ENCODE assay signal across 9 cellular contexts in genomic region chr9:77751341-77752091, GRCh38.
DNase-seq lines count a peak whose midpoint lies in the region; ATAC-seq and TF ChIP-seq lines count a peak whose summit lies in the region.
"Had no signal": no experiment of that assay in that cellular context is flagged by ENCODE, and none has a peak within 500 bp of the region (broad histone marks: within the 10 kb centered on the region; RNA-seq: fewer than 3 reads in every experiment).

No MANE protein-coding gene starts in this region.

- no peaks in the 10 kb centered on the region for H3K79me2 ChIP-seq in mesendoderm (ENCODE audit: control insufficient read depth, insufficient read depth, low read length)

- no peak overlapping the region for H3K4ac ChIP-seq in mesendoderm (ENCODE audit: low read depth, low read length)

- H4K5ac ChIP-seq in mesendoderm (ENCODE audit: low read length), result no peak overlapping the region

- H2AK5ac ChIP-seq in mesendoderm (ENCODE audit: low read length), result no peak overlapping the region

- no peak overlapping the region for H3K9ac ChIP-seq in mesendoderm (ENCODE audit: low read length)

- H2BK5ac ChIP-seq in mesendoderm (ENCODE audit: low read length), result no peak overlapping the region

- peak; percentile 40 for DNase-seq in GDM1 (lab: John Stamatoyannopoulos, UW)
- peak; percentile 73 to 84 for DNase-seq in Kasumi-1 (lab: John Stamatoyannopoulos, UW)
- DNase-seq in Peyer's patch, result no peak
- peak; percentile 91 for DNase-seq in dedifferentiated amniotic fluid mesenchymal stem cell (ENCODE audit: extremely low spot score)
- peak; percentile 81 for DNase-seq in mesendoderm
- no peak for DNase-seq in hepatic stellate cell (ENCODE audit: low spot score)
- DNase-seq: activated T-cell treated with anti-CD3 and anti-CD28 coated beads, Interleukin-2, amount 50 U/mL, for 4 hours had no signal

- peak in 5 of 6 experiments; percentile 1 to 56 (median 43) for TF ChIP-seq CTCF in Peyer's patch (IDR thresholded peaks at IDR 0.05)

- no peak overlapping the region for H3K4me3 Mint-ChIP-seq in stimulated activated memory B cell treated with anti-CD40 and anti-IgM and Interleukin-4, amounts not matched to agents 10 μg/mL and 1 μg/mL and 100 μg/mL, for 72 hours
- H3K4me3 Mint-ChIP-seq: activated T-cell treated with anti-CD3 and anti-CD28 coated beads, Interleukin-2, amount 50 U/mL, for 4 hours had no signal

- no peak overlapping the region for H3K23ac ChIP-seq in mesendoderm (ENCODE audit: low read length)

- no peaks in the 10 kb centered on the region for H3K36me3 Mint-ChIP-seq in stimulated activated memory B cell treated with anti-CD40 and anti-IgM and Interleukin-4, amounts not matched to agents 10 μg/mL and 1 μg/mL and 100 μg/mL, for 72 hours

- no peak for ATAC-seq in HG03457 (IDR thresholded peaks at IDR 0.05; ENCODE audit: unreplicated experiment)
- ATAC-seq in stimulated activated memory B cell treated with anti-CD40 and anti-IgM and Interleukin-4, amounts not matched to agents 10 μg/mL and 1 μg/mL and 100 μg/mL, for 72 hours, result no peak

- H4K8ac ChIP-seq in mesendoderm (ENCODE audit: low read depth, low read length), result no peak overlapping the region

- no peaks in the 10 kb centered on the region for H3K9me3 ChIP-seq in Peyer's patch

- no peak overlapping the region for H2BK120ac ChIP-seq in mesendoderm (ENCODE audit: low read depth, low read length)

- peaks cover 3% of the 10 kb centered on the region for H3K27me3 Mint-ChIP-seq in stimulated activated memory B cell treated with anti-CD40 and anti-IgM and Interleukin-4, amounts not matched to agents 10 μg/mL and 1 μg/mL and 100 μg/mL, for 72 hours

- H3K4me1 ChIP-seq in Peyer's patch (no peaks in the 10 kb centered on the region), mesendoderm (ENCODE audit: control insufficient read depth, low read depth, low read length) (no peaks in the 10 kb centered on the region)

- H3K56ac ChIP-seq in mesendoderm (ENCODE audit: low read length), result no peak overlapping the region

- no peak overlapping the region for H3K4me2 ChIP-seq in mesendoderm (ENCODE audit: low read length)

- no peaks in the 10 kb centered on the region for H3K36me3 ChIP-seq in Peyer's patch
- H3K36me3 ChIP-seq in mesendoderm (ENCODE audit: control insufficient read depth, insufficient read depth, low read length), result no peaks in the 10 kb centered on the region

- H3K4me1 Mint-ChIP-seq in stimulated activated memory B cell treated with anti-CD40 and anti-IgM and Interleukin-4, amounts not matched to agents 10 μg/mL and 1 μg/mL and 100 μg/mL, for 72 hours, result no peaks in the 10 kb centered on the region

- WGBS in mesendoderm (ENCODE audit: extremely low coverage, insufficient coverage, low lambda C conversion rate), result no CpG with 5 or more reads among the region's 8 CpGs

- H3K27ac Mint-ChIP-seq in stimulated activated memory B cell treated with anti-CD40 and anti-IgM and Interleukin-4, amounts not matched to agents 10 μg/mL and 1 μg/mL and 100 μg/mL, for 72 hours, result no peak overlapping the region

- no peak overlapping the region for H2BK15ac ChIP-seq in mesendoderm (replicated peaks; ENCODE audit: low read depth)

- H3K18ac ChIP-seq in mesendoderm (ENCODE audit: low read length), result no peak overlapping the region

- H3K27me3 ChIP-seq in Peyer's patch, result no peaks in the 10 kb centered on the region
- no peaks in the 10 kb centered on the region for H3K27me3 ChIP-seq in mesendoderm (ENCODE audit: insufficient read depth, low read length, poor library complexity)

- no peaks in the 10 kb centered on the region for H3K9me3 Mint-ChIP-seq in stimulated activated memory B cell treated with anti-CD40 and anti-IgM and Interleukin-4, amounts not matched to agents 10 μg/mL and 1 μg/mL and 100 μg/mL, for 72 hours
- H3K9me3 Mint-ChIP-seq: activated T-cell treated with anti-CD3 and anti-CD28 coated beads, Interleukin-2, amount 50 U/mL, for 4 hours had no signal

- no peak overlapping the region for H3K4me3 ChIP-seq in Peyer's patch
- no peak overlapping the region for H3K4me3 ChIP-seq in mesendoderm (ENCODE audit: low read length)

- no peak for TF ChIP-seq POLR2A in Peyer's patch (IDR thresholded peaks at IDR 0.05)

- H3K79me1 ChIP-seq in mesendoderm (ENCODE audit: low read length), result no peaks in the 10 kb centered on the region

- no peak overlapping the region for H3K27ac ChIP-seq in Peyer's patch
- no peak overlapping the region for H3K27ac ChIP-seq in mesendoderm (ENCODE audit: low read depth, low read length)

Comparison
In these comparisons a context has a peak if more than half of its experiments do, and no peak if none do; other contexts are left out.
1. DNase-seq: peak in GDM1 (single experiment), Kasumi-1 (2 of 2), dedifferentiated amniotic fluid mesenchymal stem cell (single experiment) and mesendoderm (single experiment); none in Peyer's patch (0 of 3) and hepatic stellate cell (single experiment).